ENCODE assay signal across 29 cellular contexts in the genomic region with DNA sequence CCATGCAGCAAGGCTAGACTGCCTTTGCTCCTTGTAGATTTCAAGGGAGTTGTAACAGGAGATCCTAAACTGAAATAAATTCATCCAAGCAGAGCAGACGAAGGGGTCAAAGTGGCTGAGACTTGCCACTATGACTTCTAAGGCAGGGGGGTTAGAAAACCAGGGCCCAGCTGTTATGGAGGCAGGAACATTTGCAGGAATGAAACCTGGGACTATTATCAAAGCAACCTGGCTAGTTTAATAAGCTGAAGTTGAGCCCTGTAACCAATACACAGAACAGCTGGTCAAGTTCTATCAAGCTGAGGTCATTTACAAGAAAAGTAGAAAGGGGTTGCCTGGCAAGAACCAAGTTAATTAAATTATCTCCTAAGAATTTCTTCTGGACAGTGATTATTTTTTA.
"Had no signal": no experiment of that assay in that cellular context is flagged by ENCODE, and none has a peak within 500 bp of the region (broad histone marks: within the 10 kb centered on the region; RNA-seq: fewer than 3 reads in every experiment).

No MANE protein-coding gene starts in this region.

- H3K36me3 Mint-ChIP-seq: activated CD8-positive, alpha-beta memory T cell treated with anti-CD3 and anti-CD28 coated beads, Interleukin-2, amount 10 ng/mL, durations not matched to agents 7 days and 5 days; activated naive CD4-positive, alpha-beta T cell treated with anti-CD3 and anti-CD28 coated beads, Interleukin-2, amount 50 U/mL, for 72 hours; naive B cell had no signal

- H3K9me3 ChIP-seq: body of pancreas, colonic mucosa, gastrocnemius medialis, psoas muscle, right atrium auricular region, spleen, suprapubic skin, tibial artery had no signal

- H3K9me3 Mint-ChIP-seq: activated T-helper 2 cell treated with anti-CD3 and anti-CD28 coated beads, Interferon-gamma antibody, Interleukin-2, Interleukin-4, amounts not matched to agents 10 μg/mL and 5 μg/mL and 100 μg/mL, durations not matched to agents 14 hours and 24 hours and 36 hours; T-helper 2 cell treated with Interferon-gamma antibody and Interleukin-4, amounts not matched to agents 5 μg/mL and 100 μg/mL, for 36 hours had no signal

- H3K4me3 Mint-ChIP-seq: activated B cell treated with CpG ODN at 0.5 μM for 24 hours; activated CD4-positive, alpha-beta T cell treated with anti-CD3 and anti-CD28 coated beads for 36 hours; activated CD8-positive, alpha-beta memory T cell treated with anti-CD3 and anti-CD28 coated beads, Interleukin-2, amount 10 ng/mL, durations not matched to agents 7 days and 5 days; activated CD8-positive, alpha-beta T cell treated with anti-CD3 and anti-CD28 coated beads, Interleukin-2, amount 10 ng/mL, durations not matched to agents 7 days and 5 days; naive B cell; neural crest cell; T-helper 2 cell treated with Interferon-gamma antibody and Interleukin-4, amounts not matched to agents 5 μg/mL and 100 μg/mL, for 36 hours had no signal

- H3K4me1 ChIP-seq: body of pancreas, colonic mucosa, gastrocnemius medialis, parathyroid adenoma, psoas muscle, right atrium auricular region, spleen, suprapubic skin, tibial artery had no signal

- ATAC-seq: activated CD4-positive, alpha-beta T cell treated with anti-CD3 and anti-CD28 coated beads for 36 hours; activated CD8-positive, alpha-beta memory T cell treated with anti-CD3 and anti-CD28 coated beads, Interleukin-2, amount 10 ng/mL, durations not matched to agents 7 days and 5 days; activated CD8-positive, alpha-beta T cell treated with anti-CD3 and anti-CD28 coated beads, Interleukin-2, amount 10 ng/mL, durations not matched to agents 7 days and 5 days; activated naive CD4-positive, alpha-beta T cell treated with anti-CD3 and anti-CD28 coated beads, Interleukin-2, amount 50 U/mL, for 72 hours; body of pancreas; gastrocnemius medialis; left ventricle myocardium superior; psoas muscle had no signal

- H3K27ac ChIP-seq: body of pancreas, cardiac muscle cell, colonic mucosa, dorsolateral prefrontal cortex, gastrocnemius medialis, parathyroid adenoma, psoas muscle, right atrium auricular region, spleen, suprapubic skin, tibial artery had no signal

- H3K4me3 ChIP-seq: body of pancreas, cardiac muscle cell, colonic mucosa, dorsolateral prefrontal cortex, gastrocnemius medialis, psoas muscle, right atrium auricular region, spleen, suprapubic skin, tibial artery had no signal

- H3K27me3 Mint-ChIP-seq: activated B cell treated with CpG ODN at 0.5 μM for 24 hours; activated CD4-positive, alpha-beta T cell treated with anti-CD3 and anti-CD28 coated beads for 36 hours; activated CD8-positive, alpha-beta memory T cell treated with anti-CD3 and anti-CD28 coated beads, Interleukin-2, amount 10 ng/mL, durations not matched to agents 7 days and 5 days had no signal

- H3K4me1 Mint-ChIP-seq: activated B cell treated with CpG ODN at 0.5 μM for 24 hours; activated CD4-positive, alpha-beta T cell treated with anti-CD3 and anti-CD28 coated beads for 36 hours; activated CD8-positive, alpha-beta memory T cell treated with anti-CD3 and anti-CD28 coated beads, Interleukin-2, amount 10 ng/mL, durations not matched to agents 7 days and 5 days; naive B cell; neural crest cell had no signal

- H3K27ac Mint-ChIP-seq: activated B cell treated with CpG ODN at 0.5 μM for 24 hours; activated CD4-positive, alpha-beta T cell treated with anti-CD3 and anti-CD28 coated beads for 36 hours; activated CD8-positive, alpha-beta memory T cell treated with anti-CD3 and anti-CD28 coated beads, Interleukin-2, amount 10 ng/mL, durations not matched to agents 7 days and 5 days; activated CD8-positive, alpha-beta T cell treated with anti-CD3 and anti-CD28 coated beads, Interleukin-2, amount 10 ng/mL, durations not matched to agents 7 days and 5 days; activated naive CD4-positive, alpha-beta T cell treated with anti-CD3 and anti-CD28 coated beads, Interleukin-2, amount 50 U/mL, for 72 hours; activated T-helper 2 cell treated with anti-CD3 and anti-CD28 coated beads, Interferon-gamma antibody, Interleukin-2, Interleukin-4, amounts not matched to agents 10 μg/mL and 5 μg/mL and 100 μg/mL, durations not matched to agents 14 hours and 24 hours and 36 hours; T-helper 2 cell treated with Interferon-gamma antibody and Interleukin-4, amounts not matched to agents 5 μg/mL and 100 μg/mL, for 36 hours had no signal

- DNase-seq: activated B cell treated with CpG ODN at 0.5 μM for 24 hours; activated CD4-positive, alpha-beta T cell treated with anti-CD3 and anti-CD28 coated beads for 36 hours; activated CD8-positive, alpha-beta memory T cell treated with anti-CD3 and anti-CD28 coated beads, Interleukin-2, amount 10 ng/mL, durations not matched to agents 7 days and 5 days; activated CD8-positive, alpha-beta T cell treated with anti-CD3 and anti-CD28 coated beads, Interleukin-2, amount 10 ng/mL, durations not matched to agents 7 days and 5 days; activated T-cell treated with anti-CD3 and anti-CD28 coated beads, Interleukin-2, amount 50 U/mL, for 48 hours; anterior cingulate cortex; body of pancreas; cerebellar nuclear complex; colonic mucosa; dorsolateral prefrontal cortex; effector memory CD4-positive, alpha-beta T cell; gastrocnemius medialis; glutamatergic neuron; left ventricle myocardium superior; naive B cell; nucleus accumbens; psoas muscle; spleen; stimulated activated naive CD4-positive, alpha-beta T cell; tibial artery had no signal

- FAIRE-seq: islet of Langerhans had no signal
